ENCODE assay signal across 20 cellular contexts in the genomic region with DNA sequence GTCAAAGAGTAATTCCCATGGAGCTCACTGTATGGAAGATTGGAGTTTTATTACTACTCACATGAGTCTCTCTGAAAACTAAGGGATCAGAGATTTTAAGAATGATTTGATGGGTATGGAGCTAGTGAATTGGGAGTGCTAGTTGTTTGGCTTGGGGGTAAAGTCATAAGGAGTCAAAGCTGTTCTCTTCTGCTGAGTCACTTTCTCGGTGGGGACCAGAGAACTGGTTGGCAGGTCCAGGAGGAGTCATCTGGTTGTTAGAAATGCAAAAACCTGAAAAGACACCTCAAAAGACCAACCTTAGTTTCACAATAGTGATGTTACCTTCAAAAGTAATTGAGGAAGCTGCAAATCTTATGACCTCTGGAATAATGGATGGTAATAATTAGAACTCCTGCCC.
"Had no signal": no experiment of that assay in that cellular context is flagged by ENCODE, and none has a peak within 500 bp of the region (broad histone marks: within the 10 kb centered on the region; RNA-seq: fewer than 3 reads in every experiment).

No MANE protein-coding gene starts in this region.

- H3K27ac Mint-ChIP-seq: memory B cell, natural killer cell, type B pancreatic cell had no signal

- H3K9me3 Mint-ChIP-seq: natural killer cell, type B pancreatic cell had no signal

- H3K4me1 Mint-ChIP-seq: memory B cell, natural killer cell had no signal

- H3K4me3 Mint-ChIP-seq: memory B cell, natural killer cell, type B pancreatic cell had no signal

- H3K36me3 Mint-ChIP-seq: memory B cell, natural killer cell, type B pancreatic cell had no signal

- H3K27me3 Mint-ChIP-seq: memory B cell, type B pancreatic cell had no signal

- DNase-seq: dermis blood vessel endothelial cell; effector memory CD4-positive, alpha-beta T cell; foreskin keratinocyte; heart left ventricle; kidney; natural killer cell; occipital lobe; ovary; posterior cingulate gyrus; psoas muscle; right cardiac atrium; sigmoid colon; stimulated activated naive CD4-positive, alpha-beta T cell; substantia nigra; testis; tibial artery had no signal

- ATAC-seq: foreskin keratinocyte, gastroesophageal sphincter, heart left ventricle, left lobe of liver, natural killer cell, psoas muscle, right cardiac atrium had no signal
